12 cellular contexts compared by ENCODE assay signal in the genomic region with DNA sequence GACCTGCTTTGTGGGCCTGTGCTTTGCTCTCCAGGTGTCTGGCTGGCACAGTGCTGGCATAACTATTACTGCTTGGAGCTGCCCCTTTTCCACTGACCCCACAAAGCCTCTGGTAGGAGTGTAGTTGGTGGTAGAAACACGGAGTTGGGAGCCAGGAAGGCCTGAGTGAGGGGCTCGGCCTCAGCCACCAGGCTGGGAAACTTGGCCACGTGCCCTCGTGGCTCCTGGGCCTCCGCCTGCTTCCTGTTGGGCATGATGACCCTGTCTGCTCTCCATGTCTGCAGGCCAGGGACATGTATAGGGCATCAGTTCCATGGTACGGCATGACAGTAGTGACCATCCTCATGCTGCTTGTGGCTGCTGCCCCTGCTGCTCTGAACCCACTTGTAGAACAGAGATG.
DNase-seq lines count a peak whose midpoint lies in the region; ATAC-seq and TF ChIP-seq lines count a peak whose summit lies in the region.
"Had no signal": no experiment of that assay in that cellular context is flagged by ENCODE, and none has a peak within 500 bp of the region (broad histone marks: within the 10 kb centered on the region; RNA-seq: fewer than 3 reads in every experiment).

No MANE protein-coding gene starts in this region.

- no peak overlapping the region for H2BK15ac ChIP-seq in IMR-90 (ENCODE audit: low read depth, low read length)
- peak overlapping the region; percentile 16 for H2BK15ac ChIP-seq in neuronal stem cell (ENCODE audit: low read length)

- H3K36me3 Mint-ChIP-seq in natural killer cell, result no peaks in the 10 kb centered on the region
- H3K36me3 Mint-ChIP-seq in natural killer cell treated with Interleukin-12 subunit alpha and Interleukin-12 subunit beta and Interleukin-15 and Interleukin-18, amount 100 ng/mL, for 72 hours, result no peaks in the 10 kb centered on the region

- H4K8ac ChIP-seq in IMR-90 (ENCODE audit: low read depth in 2 of 2, low read length in 2 of 2), result no peak overlapping the region
- peak overlapping the region; percentile 29 for H4K8ac ChIP-seq in neuronal stem cell (ENCODE audit: low read depth, low read length)

- no peak for TF ChIP-seq POLR2A in IMR-90 (IDR thresholded peaks at IDR 0.05; ENCODE audit: low read depth, low read length)

- H3K79me1 ChIP-seq in IMR-90 (ENCODE audit: low read depth in 1 of 2, low read length in 2 of 2) (no peaks in the 10 kb centered on the region), neuronal stem cell (ENCODE audit: low read depth, low read length) (no peaks in the 10 kb centered on the region)

- H3K4me3 Mint-ChIP-seq in natural killer cell, result no peak overlapping the region
- H3K4me3 Mint-ChIP-seq in natural killer cell treated with Interleukin-12 subunit alpha and Interleukin-12 subunit beta and Interleukin-15 and Interleukin-18, amount 100 ng/mL, for 72 hours, result no peak overlapping the region

- no peak for TF ChIP-seq RAD21 in IMR-90 (IDR thresholded peaks at IDR 0.05; ENCODE audit: low read length)

- H4K20me1 ChIP-seq in IMR-90 (ENCODE audit: insufficient read depth, low read length), result no peaks in the 10 kb centered on the region

- H3K9me3 Mint-ChIP-seq in natural killer cell, result no peaks in the 10 kb centered on the region
- H3K9me3 Mint-ChIP-seq in natural killer cell treated with Interleukin-12 subunit alpha and Interleukin-12 subunit beta and Interleukin-15 and Interleukin-18, amount 100 ng/mL, for 72 hours, result no peaks in the 10 kb centered on the region

- no peak overlapping the region for H2BK120ac ChIP-seq in IMR-90 (ENCODE audit: low read depth, low read length)
- H2BK120ac ChIP-seq in neuronal stem cell (ENCODE audit: low read depth, low read length), result no peak overlapping the region

- H2AK5ac ChIP-seq in IMR-90 (ENCODE audit: low read depth, low read length), result no peak overlapping the region
- peak overlapping the region; percentile 45 for H2AK5ac ChIP-seq in neuronal stem cell (ENCODE audit: low read depth, low read length)

- ATAC-seq in natural killer cell (no peak), IMR-90 (ENCODE audit: low read depth) (no peak), HG02642 (IDR thresholded peaks at IDR 0.05; ENCODE audit: poor library complexity, unreplicated experiment) (no peak)
- ATAC-seq in natural killer cell treated with Interleukin-12 subunit alpha and Interleukin-12 subunit beta and Interleukin-15 and Interleukin-18, amount 100 ng/mL, for 72 hours, result no peak
- ATAC-seq: HCT116 had no signal

- no peak overlapping the region for H3K23ac ChIP-seq in IMR-90 (ENCODE audit: low read depth, low read length)
- peak overlapping the region; percentile 13 for H3K23ac ChIP-seq in neuronal stem cell (ENCODE audit: low read depth, low read length, poor library complexity)

- H3K27me3 ChIP-seq in IMR-90 (ENCODE audit: control insufficient read depth, insufficient read depth, low read length) (no peaks in the 10 kb centered on the region), neuronal stem cell (ENCODE audit: control insufficient read depth in 3 of 3, insufficient read depth in 3 of 3, low read depth in 1 of 3, low read length in 3 of 3) (no peaks in the 10 kb centered on the region)

- H3K18ac ChIP-seq in IMR-90 (ENCODE audit: low read depth, low read length) (no peak overlapping the region), neuronal stem cell (ENCODE audit: low read length) (peak overlapping the region; percentile 61)

- H3K27ac Mint-ChIP-seq in natural killer cell, result peak overlapping the region; percentile 68 to 80
- no peak overlapping the region for H3K27ac Mint-ChIP-seq in natural killer cell treated with Interleukin-12 subunit alpha and Interleukin-12 subunit beta and Interleukin-15 and Interleukin-18, amount 100 ng/mL, for 72 hours

- peak overlapping the region; percentile 86 for H2BK12ac ChIP-seq in neuronal stem cell (ENCODE audit: low read length)

- H3K4me1 ChIP-seq in IMR-90 (ENCODE audit: control insufficient read depth, insufficient read depth, low read length) (no peaks in the 10 kb centered on the region), neuronal stem cell (ENCODE audit: control insufficient read depth in 2 of 2, insufficient read depth in 1 of 2, low read depth in 1 of 2, low read length in 2 of 2) (no peaks in the 10 kb centered on the region)

- no peak overlapping the region for H2BK5ac ChIP-seq in IMR-90 (ENCODE audit: low read depth, low read length, poor library complexity, severe bottlenecking)
- peak overlapping the region; percentile 17 for H2BK5ac ChIP-seq in neuronal stem cell (ENCODE audit: low read length)

- H4K5ac ChIP-seq in IMR-90 (ENCODE audit: low read depth, low read length), result no peak overlapping the region

- no peak overlapping the region for H3K9ac ChIP-seq in IMR-90 (ENCODE audit: low read depth, low read length)
- no peak overlapping the region for H3K9ac ChIP-seq in neuronal stem cell (ENCODE audit: low read depth, low read length, poor library complexity)

- peaks cover 35 to 53% of the 10 kb centered on the region in 2 donors for H3K4me1 Mint-ChIP-seq in natural killer cell
- H3K4me1 Mint-ChIP-seq in natural killer cell treated with Interleukin-12 subunit alpha and Interleukin-12 subunit beta and Interleukin-15 and Interleukin-18, amount 100 ng/mL, for 72 hours (ENCODE audit: low read depth in 2 of 2), result peaks cover 23 to 37% of the 10 kb centered on the region in 2 donors

- dilution Hi-C loops in IMR-90 (cut with HindIII; ENCODE audit: low sequenced_read_pairs, unreplicated experiment), result no loop called here

- BruUV-seq in IMR-90 (replicated peaks; lab: Mats Ljungman, UMichigan), result no TSS peak

- H3K4ac ChIP-seq in IMR-90 (ENCODE audit: low read depth, low read length) (no peak overlapping the region), neuronal stem cell (ENCODE audit: low read length) (no peak overlapping the region)

- H3K9me3 ChIP-seq in IMR-90 (ENCODE audit: control insufficient read depth, insufficient read depth, low read length) (no peaks in the 10 kb centered on the region), neuronal stem cell (replicated peaks in 1 of 2; ENCODE audit: control insufficient read depth in 2 of 2, insufficient read depth in 1 of 2, low read depth in 1 of 2, low read length in 2 of 2) (no peaks in the 10 kb centered on the region)

- no peak overlapping the region for H3K27ac ChIP-seq in IMR-90 (ENCODE audit: insufficient read depth, low read length)
- H3K27ac ChIP-seq in neuronal stem cell (replicated peaks; ENCODE audit: low read length), result no peak overlapping the region
- H3K27ac ChIP-seq: C4-2B had no signal

- H3K4me3 ChIP-seq in IMR-90 (ENCODE audit: insufficient read depth, low read depth, low read length) (no peak overlapping the region), neuronal stem cell (ENCODE audit: low read length in 2 of 2) (no peak overlapping the region)

- CTCF ChIA-PET in IMR-90 (lab: Yijun Ruan, JAX), result interaction anchor here (0.7 kb wide), 1 partner anchor 489 kb away, joined by 4 read pairs; no protein-coding TSS in a partner anchor

- H2AFZ ChIP-seq in IMR-90 (replicated peaks; ENCODE audit: low read length, poor library complexity) (peak overlapping the region; percentile 14), neuronal stem cell (ENCODE audit: low read length) (no peak overlapping the region)

- DNase-seq in natural killer cell, result no peak
- DNase-seq in natural killer cell treated with Interleukin-12 subunit alpha and Interleukin-12 subunit beta and Interleukin-15 and Interleukin-18, amount 100 ng/mL, for 72 hours (ENCODE audit: low spot score), result no peak
- no peak for DNase-seq in IMR-90
- DNase-seq in neuronal stem cell (ENCODE audit: low spot score), result no peak
- DNase-seq in Kasumi-1 (lab: John Stamatoyannopoulos, UW), result no peak
- no peak for DNase-seq in NK-92 (lab: John Stamatoyannopoulos, UW; ENCODE audit: unreplicated experiment)
- DNase-seq: ACHN, GF-D8, KBM-7 had no signal

- intact Hi-C loops in natural killer cell (cut with micrococcal nuclease) (no loop called here), IMR-90 (cut with micrococcal nuclease) (no loop called here)

- in situ Hi-C loops in IMR-90 (cut with MboI; ENCODE audit: low sequenced_read_pairs), result no loop called here

- H4K91ac ChIP-seq in IMR-90 (ENCODE audit: insufficient read depth, low read depth, low read length), result no peak overlapping the region
- H4K91ac ChIP-seq in neuronal stem cell (ENCODE audit: low read depth, low read length, poor library complexity), result peak overlapping the region; percentile 61

- 53% methylated on average over 2 of the region's 6 CpGs; no CpG with 5 or more reads in 1 of the 2 experiments for WGBS in IMR-90 (ENCODE audit: extremely low coverage in 2 of 2, insufficient read length in 1 of 2), 2 experiments
- WGBS in neuronal stem cell (ENCODE audit: extremely low coverage in 2 of 2, insufficient read length in 2 of 2, insufficient replicate concordance in 1 of 2), 2 donors, result no CpG with 5 or more reads among the region's 6 CpGs

- H3K14ac ChIP-seq in IMR-90 (replicated peaks; ENCODE audit: low read depth, low read length), result no peak overlapping the region
- no peak overlapping the region for H3K14ac ChIP-seq in neuronal stem cell (ENCODE audit: low read length)

- no peak overlapping the region for H2AK9ac ChIP-seq in IMR-90 (replicated peaks; ENCODE audit: low read depth, low read length, poor library complexity)

- H3K4me2 ChIP-seq in IMR-90 (ENCODE audit: low read depth, low read length) (no peak overlapping the region), neuronal stem cell (ENCODE audit: insufficient read depth, low read length, poor library complexity, severe bottlenecking) (no peak overlapping the region)

- POLR2A ChIA-PET in IMR-90 (lab: Charles Lee; ENCODE audit: unreplicated experiment), result no interaction called here

- no peak overlapping the region for H3K56ac ChIP-seq in IMR-90 (ENCODE audit: extremely low read depth, insufficient read depth, low read length)

- H2BK20ac ChIP-seq in IMR-90 (ENCODE audit: low read depth, low read length), result no peak overlapping the region

- TF ChIP-seq CTCF in natural killer cell (IDR thresholded peaks at IDR 0.05) (no peak), IMR-90 (conservative IDR thresholded peaks at IDR 0.05; ENCODE audit: low read depth, low read length) (no peak)

- no peaks in the 10 kb centered on the region for H3K27me3 Mint-ChIP-seq in natural killer cell (ENCODE audit: low read depth in 2 of 2)
- H3K27me3 Mint-ChIP-seq in natural killer cell treated with Interleukin-12 subunit alpha and Interleukin-12 subunit beta and Interleukin-15 and Interleukin-18, amount 100 ng/mL, for 72 hours, result no peaks in the 10 kb centered on the region

- H3K9me1 ChIP-seq in IMR-90 (ENCODE audit: insufficient read depth, low read length), result no peaks in the 10 kb centered on the region

- H3K36me3 ChIP-seq in IMR-90 (ENCODE audit: control insufficient read depth, insufficient read depth, low read length) (no peaks in the 10 kb centered on the region), neuronal stem cell (replicated peaks in 1 of 2; ENCODE audit: control insufficient read depth in 2 of 2, insufficient read depth in 2 of 2, low read length in 2 of 2) (no peaks in the 10 kb centered on the region)

TF ChIP-seq in IMR-90, 13 proteins besides CTCF, POLR2A, EP300 and RAD21 (continues in another document):
- TF ChIP-seq SMC3 (IDR thresholded peaks at IDR 0.05; ENCODE audit: low read depth, low read length), result no peak
- TF ChIP-seq NFE2L2 (IDR thresholded peaks at IDR 0.05; ENCODE audit: low read depth, low read length), result no peak
- no peak for TF ChIP-seq MXI1 (IDR thresholded peaks at IDR 0.05; ENCODE audit: borderline replicate concordance, low read depth, low read length)
- no peak for TF ChIP-seq CHD1 (IDR thresholded peaks at IDR 0.05; ENCODE audit: low read depth, low read length)

Comparison
In these comparisons a context has a peak if more than half of its experiments do, and no peak if none do; other contexts are left out.
1. H3K27ac Mint-ChIP-seq: peak in natural killer cell (2 of 2); none in natural killer cell treated with Interleukin-12 subunit alpha and Interleukin-12 subunit beta and Interleukin-15 and Interleukin-18, amount 100 ng/mL, for 72 hours (0 of 2).